8 cellular contexts compared by ENCODE assay signal in the genomic region with DNA sequence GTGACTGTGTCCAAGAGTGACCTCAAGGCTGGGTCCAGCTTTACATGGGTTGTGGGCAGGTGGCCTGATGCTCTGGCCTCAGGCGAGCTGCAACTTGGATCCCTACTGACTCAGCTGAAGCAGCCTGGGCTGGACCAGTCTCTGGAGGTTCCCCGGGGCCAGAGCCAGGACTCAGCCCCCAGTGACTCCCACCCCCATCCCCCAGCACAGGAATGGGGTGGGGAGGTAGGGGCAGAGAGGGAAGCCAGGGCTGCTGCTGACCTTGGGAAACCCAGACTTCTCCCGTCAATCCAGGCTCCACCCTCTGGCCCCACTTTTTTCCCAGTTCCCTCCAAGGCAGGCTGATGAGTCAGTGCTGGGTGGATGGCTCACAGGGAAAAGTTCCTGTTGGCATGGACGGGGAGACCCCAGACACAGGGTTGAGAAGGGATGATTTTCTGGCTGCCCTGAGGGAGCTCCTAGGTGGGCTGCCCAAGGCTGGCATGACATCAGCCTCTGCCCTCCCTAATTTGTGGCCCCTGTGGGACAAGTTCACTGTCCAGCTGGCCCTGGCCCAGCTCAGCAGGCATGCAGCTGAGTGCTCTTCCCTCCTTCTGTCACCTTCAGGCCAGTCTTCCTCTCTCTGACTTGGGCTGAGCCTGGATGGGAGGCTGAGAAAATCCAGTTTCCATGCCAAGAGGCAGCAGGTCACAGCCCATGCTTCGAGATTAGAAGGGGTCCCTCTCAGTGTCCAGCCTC. TPM values are rescaled to one million over a fixed set of nuclear protein-coding genes. Genes with fewer than 3 reads are reported as not detected.
A peak's percentile ranks its signal among the peaks of the same experiment; 100 is the strongest.
DNase-seq lines count a peak whose midpoint lies in the region; TF ChIP-seq lines count a peak whose summit lies in the region.

No MANE protein-coding gene starts in this region.

- H3K9me2 ChIP-seq in PC-9 (ENCODE audit: insufficient read depth), result no peaks in the 10 kb centered on the region

- TF ChIP-seq EP300 in transverse colon (IDR thresholded peaks at IDR 0.05; ENCODE audit: low read depth), result no peak

- H3K27me3 ChIP-seq in PC-9 (ENCODE audit: insufficient read depth, low read depth), result no peaks in the 10 kb centered on the region
- H3K27me3 ChIP-seq in transverse colon, result no peaks in the 10 kb centered on the region

- in situ Hi-C loops in transverse colon (cut with MboI; ENCODE audit: low pct_ligation_motif_present in 1 of 4, low pct_unique_long_range_greater_than_20kb in 1 of 4, low sequenced_read_pairs in 3 of 4), result no loop called here

- peak; percentile 41 for DNase-seq in NK-92 treated with Interleukin-12 subunit alpha and Interleukin-12 subunit beta, amount 100 ng/mL, for 24 hours (lab: John Stamatoyannopoulos, UW)
- DNase-seq in NK-92 (lab: John Stamatoyannopoulos, UW; ENCODE audit: unreplicated experiment) (no peak), PC-9 (peak; percentile 95 to 96), coronary artery (ENCODE audit: low spot score) (peak; percentile 93), lung microvascular endothelial cell (ENCODE audit: low read depth in 2 of 2) (peak; percentile 49 to 86), transverse colon (peak; percentile 82), HPDE6-E6E7 (ENCODE audit: extremely low spot score) (no peak), middle frontal gyrus (ENCODE audit: extremely low spot score, low spot score) (no peak)

- H3F3A ChIP-seq in PC-9 (ENCODE audit: insufficient read depth, low read depth), result peaks cover 64% of the 10 kb centered on the region

- no peak overlapping the region for H2AFZ ChIP-seq in PC-9

- POLR2A ChIA-PET in PC-9 (lab: Charles Lee; ENCODE audit: unreplicated experiment), result interaction anchor here (0.5 to 1.2 kb wide), 8 partner anchors 8 to 1125 kb away, joined by 3 to 31 read pairs (median 4); a partner anchor contains a TSS

- H3K4me1 ChIP-seq in PC-9 (replicated peaks; ENCODE audit: insufficient read depth), result peaks cover 62% of the 10 kb centered on the region
- H3K4me1 ChIP-seq in transverse colon, result peaks cover 38 to 87% (median 79%) of the 10 kb centered on the region in 4 donors

- H3K27ac ChIP-seq in PC-9 (peak overlapping the region; percentile 96), coronary artery (peak overlapping the region; percentile 98 to 99), transverse colon (peak overlapping the region; percentile 94 to 98 (median 98))

- BruUV-seq in PC-9 (replicated peaks; lab: Mats Ljungman, UMichigan), result TSS peak; percentile 25

- H3K4me2 ChIP-seq in PC-9, result peak overlapping the region; percentile 95

- H3K4me3 ChIP-seq in PC-9, result peak overlapping the region; percentile 94
- peak overlapping the region; percentile 86 for H3K4me3 ChIP-seq in coronary artery
- peak overlapping the region; percentile 80 to 89 (median 82) for H3K4me3 ChIP-seq in transverse colon

- H3K9me3 ChIP-seq in PC-9 (ENCODE audit: insufficient read depth, low read depth) (no peaks in the 10 kb centered on the region), transverse colon (no peaks in the 10 kb centered on the region)

- TF ChIP-seq CTCF in PC-9 (conservative IDR thresholded peaks at IDR 0.05), result no peak
- TF ChIP-seq CTCF in coronary artery (IDR thresholded peaks at IDR 0.05), result no peak
- TF ChIP-seq CTCF in transverse colon (IDR thresholded peaks at IDR 0.05), result no peak

- H3K36me3 ChIP-seq in PC-9 (ENCODE audit: low read depth), result peaks cover 36% of the 10 kb centered on the region
- peaks cover 0 to 13% (median 6%) of the 10 kb centered on the region in 4 donors for H3K36me3 ChIP-seq in transverse colon

- no peak for TF ChIP-seq POLR2A in transverse colon (IDR thresholded peaks at IDR 0.05)

- intact Hi-C loops in PC-9 (cut with micrococcal nuclease; ENCODE audit: unreplicated experiment) (loop anchor here (1.0 to 10.0 kb wide), 10 partner anchors 11 to 1126 kb away; a partner anchor contains a TSS), transverse colon (cut with DNase I; ENCODE audit: low total_unique reads) (no loop called here)

- H4K20me1 ChIP-seq in PC-9 (ENCODE audit: insufficient read depth), result no peaks in the 10 kb centered on the region; the same call in 1 of the 2 replicates

- CTCF ChIA-PET in PC-9 (lab: Charles Lee), result interaction anchor here (0.6 to 2.2 kb wide), 3 partner anchors 11 to 38 kb away, joined by 3 to 8 read pairs (median 3); a partner anchor contains a TSS

- H3K79me2 ChIP-seq in PC-9 (ENCODE audit: low read depth), result peaks cover 82% of the 10 kb centered on the region

- 2% methylated on average over 5 of the region's 5 CpGs; no CpG with 5 or more reads in 1 of the 2 donors for WGBS in transverse colon (ENCODE audit: low coverage in 1 of 2), 2 donors

RNA-seq across cellular contexts. Expression of a gene that starts 2.2 kb away (rescaled TPM):
- 18.7 and 18.9 TPM in 2 replicates for total RNA-seq in PC-9 (2021)
- total RNA-seq in lung microvascular endothelial cell, result 1.1 and 2.4 TPM in 2 replicates
- 10 to 100 TPM in 3 of 4 donors, 1 to 10 TPM in 1; 5.8 to 41.9 (median 28.8) TPM for total RNA-seq in transverse colon

RNA-seq across cellular contexts. Expression of a gene that starts 37.9 kb away (rescaled TPM):
- total RNA-seq in PC-9 (2021), result 72.3 and 88.7 TPM in 2 replicates
- total RNA-seq in lung microvascular endothelial cell, result 27.9 and 41.3 TPM in 2 replicates
- 10 to 100 TPM in 3 of 4 donors, 1 to 10 TPM in 1; 8.2 to 51.9 (median 32.9) TPM for total RNA-seq in transverse colon

Comparison
In these comparisons a context has a peak if more than half of its experiments do, and no peak if none do; other contexts are left out.
1. DNase-seq: peak in NK-92 treated with Interleukin-12 subunit alpha and Interleukin-12 subunit beta, amount 100 ng/mL, for 24 hours (single experiment), PC-9 (2 of 2), coronary artery (single experiment), lung microvascular endothelial cell (2 of 2) and transverse colon (single experiment); none in NK-92 (single experiment), HPDE6-E6E7 (single experiment) and middle frontal gyrus (single experiment).
2. Peak in every context shown above with its lines, with median percentiles within 50 percentile points of each other: H3K27ac ChIP-seq and H3K4me3 ChIP-seq.